ENCODE assay signal across 8 cellular contexts in the genomic region with DNA sequence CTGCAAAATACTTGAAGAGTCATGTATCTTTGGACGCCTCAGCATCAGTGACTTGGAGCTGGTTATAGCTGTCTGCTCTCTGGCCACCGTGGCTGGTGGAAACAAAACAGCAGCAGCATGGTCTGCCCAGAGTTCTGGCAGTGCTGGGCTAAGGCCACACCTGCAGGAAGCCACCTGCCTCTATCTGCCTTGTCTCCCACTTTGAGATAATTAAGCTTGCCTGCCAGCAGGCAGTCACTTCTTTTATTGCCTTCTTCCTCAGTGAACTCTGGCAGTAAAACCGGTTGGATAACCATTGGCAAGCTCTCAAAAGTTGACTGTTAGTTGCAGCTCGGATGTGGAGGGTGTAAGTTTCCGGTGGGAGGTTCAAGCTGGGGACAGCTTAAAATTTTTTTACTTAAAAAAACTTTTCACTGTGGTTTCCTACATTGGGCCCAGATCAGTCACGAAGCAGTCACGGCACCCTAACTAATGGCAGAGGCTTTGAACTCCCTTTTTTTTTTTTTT. TPM values are rescaled to one million over a fixed set of nuclear protein-coding genes. Genes with fewer than 3 reads are reported as not detected.
DNase-seq lines count a peak whose midpoint lies in the region; ATAC-seq, FAIRE-seq and TF ChIP-seq lines count a peak whose summit lies in the region.

No MANE protein-coding gene starts in this region.

- no peaks in the 10 kb centered on the region for H3K27me3 Mint-ChIP-seq in Calu3 (ENCODE audit: unreplicated experiment)
- no peaks in the 10 kb centered on the region for H3K27me3 Mint-ChIP-seq in T-helper 17 cell

- H3K36me3 Mint-ChIP-seq in Calu3 (ENCODE audit: insufficient read depth, unreplicated experiment), result peaks cover 26% of the 10 kb centered on the region
- H3K36me3 Mint-ChIP-seq in T-helper 17 cell (ENCODE audit: low read depth), result no peaks in the 10 kb centered on the region

- H3K27ac Mint-ChIP-seq in Calu3 (ENCODE audit: unreplicated experiment) (peak overlapping the region; percentile 38), T-helper 17 cell (peak overlapping the region; percentile 88)

- no peaks in the 10 kb centered on the region for H3K27me3 ChIP-seq in keratinocyte (ENCODE audit: control insufficient read depth, extremely low read depth, insufficient read depth, low read length)

- peak overlapping the region; percentile 59 for H3K27ac ChIP-seq in keratinocyte (ENCODE audit: control insufficient read depth, insufficient read depth, low read length)

- no peaks in the 10 kb centered on the region for H3K9me3 Mint-ChIP-seq in Calu3 (ENCODE audit: low read depth, unreplicated experiment)

- dilution Hi-C loops in keratinocyte (cut with MboI; ENCODE audit: extremely low pct_ligation_motif_present, low sequenced_read_pairs), result no loop called here

- intact Hi-C loops in Calu3 (cut with micrococcal nuclease; ENCODE audit: unreplicated experiment), result no loop called here

- no peaks in the 10 kb centered on the region for H3K9me3 ChIP-seq in T-helper 17 cell (ENCODE audit: control insufficient read depth, low read length, poor library complexity, severe bottlenecking)
- H3K9me3 ChIP-seq in keratinocyte (ENCODE audit: control insufficient read depth, low read depth, low read length), result no peaks in the 10 kb centered on the region

- TF ChIP-seq CTCF in Calu3 (IDR thresholded peaks at IDR 0.05; ENCODE audit: unreplicated experiment) (no peak), astrocyte of the spinal cord (IDR thresholded peaks at IDR 0.05; ENCODE audit: low read depth, low read length) (no peak), keratinocyte (optimal IDR thresholded peaks at IDR 0.05 in 1 of 3, IDR thresholded peaks at IDR 0.05 in 1 of 3, conservative IDR thresholded peaks at IDR 0.05 in 1 of 3; ENCODE audit: extremely low read depth in 1 of 3, insufficient read depth in 2 of 3, low read length in 3 of 3) (no peak)

- peak; percentile 40 for ATAC-seq in GM21390 (IDR thresholded peaks at IDR 0.05; ENCODE audit: unreplicated experiment)
- peak; percentile 90 for ATAC-seq in T-helper 17 cell

- H3K4me1 ChIP-seq in keratinocyte (ENCODE audit: control insufficient read depth, extremely low read depth, insufficient read depth, low read length), result peaks cover 43% of the 10 kb centered on the region

- TF ChIP-seq EP300 in Ishikawa (IDR thresholded peaks at IDR 0.05; ENCODE audit: borderline replicate concordance), result peak; percentile 68; the same call in 1 of the 2 replicates

- peaks cover 0 to 7% of the 10 kb centered on the region in 2 experiments for H3K36me3 ChIP-seq in keratinocyte (ENCODE audit: control insufficient read depth in 2 of 2, extremely low read depth in 1 of 2, insufficient read depth in 2 of 2, low read length in 2 of 2)

- peaks cover 6% of the 10 kb centered on the region for H3K9me1 ChIP-seq in keratinocyte (ENCODE audit: control insufficient read depth, extremely low read depth, insufficient read depth, low read length)

- H3K9ac ChIP-seq in keratinocyte (ENCODE audit: control insufficient read depth, extremely low read depth, insufficient read depth, low read length), result no peak overlapping the region

- FAIRE-seq in keratinocyte (lab: Jason Lieb, UNC), result peak; percentile 93

- DNase-seq in Calu3 (peak; percentile 68), T-helper 17 cell (peak in 2 of 3 donors; percentile 32 to 51), astrocyte of the spinal cord (ENCODE audit: low read depth, low spot score) (peak; percentile 94), keratinocyte (ENCODE audit: low read depth, low spot score) (no peak), NCI-H187 treated with DMSO at 0.1 percent for 48 hours (lab: John Stamatoyannopoulos, UW) (no peak)
- peak; percentile 36 to 57 (median 48) for DNase-seq in stimulated activated CD4-positive, alpha-beta T cell treated with anti-CD3 and anti-CD28 coated beads, TNF-alpha, amount 100 ng/mL, for 24 hours (ENCODE audit: low read depth in 3 of 3)

- no peak overlapping the region for H2AFZ ChIP-seq in keratinocyte (ENCODE audit: control insufficient read depth, low read length)

- H3K4me2 ChIP-seq in keratinocyte (ENCODE audit: control insufficient read depth, extremely low read depth, insufficient read depth, low read depth, low read length), result peak overlapping the region; percentile 63

- TF ChIP-seq RAD21 in Ishikawa (IDR thresholded peaks at IDR 0.05; ENCODE audit: low read depth), result no peak; the same call in 1 of the 2 replicates

- H3K4me1 Mint-ChIP-seq in Calu3 (ENCODE audit: low read depth, unreplicated experiment) (peaks cover 46% of the 10 kb centered on the region), T-helper 17 cell (peaks cover 36% of the 10 kb centered on the region)

- in situ Hi-C loops in astrocyte of the spinal cord (cut with HindIII; ENCODE audit: low sequenced_read_pairs), result no loop called here

- H3K4me3 ChIP-seq in astrocyte of the spinal cord (ENCODE audit: low read depth, low read length) (no peak overlapping the region), keratinocyte (ENCODE audit: control insufficient read depth in 2 of 3, extremely low read depth in 1 of 3, insufficient read depth in 2 of 3, low read depth in 1 of 3, low read length in 3 of 3) (no peak overlapping the region)

- BruUV-seq in Calu3 (replicated peaks; lab: Mats Ljungman, UMichigan), result no TSS peak

- CTCF ChIA-PET in Calu3 (lab: Charles Lee), result interaction anchor here (0.6 to 1.5 kb wide), 14 partner anchors 18 to 1827 kb away, joined by 3 to 8 read pairs (median 4); a partner anchor contains a TSS

- H3K4me3 Mint-ChIP-seq in Calu3 (ENCODE audit: low read depth, unreplicated experiment) (peak overlapping the region; percentile 43), T-helper 17 cell (peak overlapping the region; percentile 76)

- H3K79me2 ChIP-seq in keratinocyte (ENCODE audit: control insufficient read depth, insufficient read depth, low read length), result peaks cover 68% of the 10 kb centered on the region

- H4K20me1 ChIP-seq in keratinocyte (ENCODE audit: control insufficient read depth, extremely low read depth, insufficient read depth, low read length), result no peaks in the 10 kb centered on the region

TF ChIP-seq in Ishikawa, 13 proteins besides CTCF, POLR2A, EP300 and RAD21:
- TF ChIP-seq, protein P1, sequence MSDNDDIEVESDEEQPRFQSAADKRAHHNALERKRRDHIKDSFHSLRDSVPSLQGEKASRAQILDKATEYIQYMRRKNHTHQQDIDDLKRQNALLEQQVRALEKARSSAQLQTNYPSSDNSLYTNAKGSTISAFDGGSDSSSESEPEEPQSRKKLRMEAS (IDR thresholded peaks at IDR 0.05), result peak; percentile 56; the same call in 1 of the 2 replicates
- TF ChIP-seq TCF12 (IDR thresholded peaks at IDR 0.05; ENCODE audit: low read depth) (peak; percentile 86), NFIC (IDR thresholded peaks at IDR 0.05) (peak; percentile 86), TEAD4 (IDR thresholded peaks at IDR 0.05) (no peak)
TF ChIP-seq in Ishikawa: peak in this region for 3.

RNA-seq across cellular contexts. Expression of a gene that starts 4.9 kb away (rescaled TPM):
- total RNA-seq in Calu3 (2022) (6.9 and 8.4 TPM in 2 replicates), T-helper 17 cell (10 to 100 TPM in 1 of 2 donors, 1 to 10 TPM in 1; 3.9 to 24.0 TPM)
- 21.1 to 37.0 TPM (median 29.7 TPM) in 3 replicates for polyA plus RNA-seq in keratinocyte
- 18.5 TPM for polyA plus RNA-seq in keratinocyte (2011; ENCODE audit: low read depth)
- polyA plus RNA-seq in keratinocyte (2011; cell fraction: cytosol; rRNA removed), result 32.6 and 36.5 TPM in 2 replicates
- polyA plus RNA-seq in keratinocyte (2011; cell fraction: nucleus; rRNA removed), result 15.8 and 17.0 TPM in 2 replicates
- polyA plus RNA-seq in keratinocyte (2012; ENCODE audit: low replicate concordance), result 19.2 TPM in 2 replicates
- polyA minus RNA-seq in keratinocyte, result 11.4 to 14.1 TPM (median 12.1 TPM) in 3 replicates
- 12.9 TPM for polyA minus RNA-seq in keratinocyte (2011; cell fraction: cytosol; rRNA and poly(A)+ RNA removed)
- polyA minus RNA-seq in keratinocyte (2011; cell fraction: nucleus; rRNA and poly(A)+ RNA removed), result 3.0 and 4.4 TPM in 2 replicates

RNA-seq across cellular contexts. Expression of a gene that starts 24.7 kb away (rescaled TPM):
- total RNA-seq in Calu3 (2022) (51.9 and 54.1 TPM in 2 replicates), T-helper 17 cell (10 to 100 TPM; 73.5 to 88.0 TPM)
- 37.7 to 46.4 TPM (median 44.3 TPM) in 3 replicates for polyA plus RNA-seq in keratinocyte
- polyA plus RNA-seq in keratinocyte (2011; ENCODE audit: low read depth), result 32.4 TPM
- 42.2 and 56.1 TPM in 2 replicates for polyA plus RNA-seq in keratinocyte (2011; cell fraction: cytosol; rRNA removed)
- 48.2 and 48.7 TPM in 2 replicates for polyA plus RNA-seq in keratinocyte (2011; cell fraction: nucleus; rRNA removed)
- 19.1 and 26.3 TPM in 2 replicates for polyA plus RNA-seq in keratinocyte (2012; ENCODE audit: low replicate concordance)
- polyA minus RNA-seq in keratinocyte, result 55.7 to 69.8 TPM (median 68.1 TPM) in 3 replicates
- polyA minus RNA-seq in keratinocyte (2011; cell fraction: cytosol; rRNA and poly(A)+ RNA removed), result 32.0 TPM
- 35.3 and 58.6 TPM in 2 replicates for polyA minus RNA-seq in keratinocyte (2011; cell fraction: nucleus; rRNA and poly(A)+ RNA removed)

Comparison
In these comparisons a context has a peak if more than half of its experiments do, and no peak if none do; other contexts are left out.
1. DNase-seq: peak in Calu3 (single experiment), T-helper 17 cell (2 of 3), astrocyte of the spinal cord (single experiment) and stimulated activated CD4-positive, alpha-beta T cell treated with anti-CD3 and anti-CD28 coated beads, TNF-alpha, amount 100 ng/mL, for 24 hours (3 of 3); none in keratinocyte (single experiment) and NCI-H187 treated with DMSO at 0.1 percent for 48 hours (single experiment).